In genomic region chr19:1407662-1408299, GRCh38 we compare ENCODE assay signal across 8 cellular contexts. TPM values are rescaled to one million over a fixed set of nuclear protein-coding genes. Genes with fewer than 3 reads are reported as not detected.
A peak's percentile ranks its signal among the peaks of the same experiment; 100 is the strongest.
DNase-seq lines count a peak whose midpoint lies in the region; ATAC-seq and TF ChIP-seq lines count a peak whose summit lies in the region.

No MANE protein-coding gene starts in this region.

- intact Hi-C loops in activated CD8-positive, alpha-beta T cell treated with anti-CD3 and anti-CD28 coated beads for 36 hours (cut with micrococcal nuclease), result no loop called here

- H3K4me3 Mint-ChIP-seq in activated CD8-positive, alpha-beta T cell treated with anti-CD3 and anti-CD28 coated beads for 36 hours, result peak overlapping the region; percentile 95

- peaks cover 25% of the 10 kb centered on the region for H3K36me3 Mint-ChIP-seq in activated CD8-positive, alpha-beta T cell treated with anti-CD3 and anti-CD28 coated beads for 36 hours (ENCODE audit: low read depth)

- CTCF ChIA-PET in activated CD8-positive, alpha-beta T cell treated with anti-CD3 and anti-CD28 coated beads for 36 hours (lab: Charles Lee), result interaction anchor here (1.0 kb wide), 1 partner anchor 138 kb away, joined by 4 read pairs; no protein-coding TSS in a partner anchor

- H3K4me3 ChIP-seq in fibroblast of the aortic adventitia (ENCODE audit: low read depth, low read length) (peak overlapping the region; percentile 79), skeletal muscle cell (ENCODE audit: low read depth, low read length) (peak overlapping the region; percentile 90)

- POLR2A ChIA-PET in activated CD8-positive, alpha-beta T cell treated with anti-CD3 and anti-CD28 coated beads for 36 hours (lab: Charles Lee), result no interaction called here

- no peak for TF ChIP-seq CTCF in activated CD8-positive, alpha-beta T cell treated with anti-CD3 and anti-CD28 coated beads for 36 hours (IDR thresholded peaks at IDR 0.05)
- no peak for TF ChIP-seq CTCF in fibroblast of the aortic adventitia (IDR thresholded peaks at IDR 0.05; ENCODE audit: insufficient read depth, low read length)

- ATAC-seq in HG03196 (IDR thresholded peaks at IDR 0.05; ENCODE audit: unreplicated experiment), result peak; percentile 17
- ATAC-seq in activated CD8-positive, alpha-beta T cell treated with anti-CD3 and anti-CD28 coated beads for 36 hours, result peak; percentile 10

- H3K27me3 Mint-ChIP-seq in activated CD8-positive, alpha-beta T cell treated with anti-CD3 and anti-CD28 coated beads for 36 hours, result peaks cover 2% of the 10 kb centered on the region

- peak overlapping the region; percentile 71 for H3K27ac Mint-ChIP-seq in activated CD8-positive, alpha-beta T cell treated with anti-CD3 and anti-CD28 coated beads for 36 hours

- DNase-seq in activated CD8-positive, alpha-beta memory T cell treated with anti-CD3 and anti-CD28 coated beads for 48 hours (ENCODE audit: low read depth in 2 of 3, low spot score in 2 of 3), result peak; percentile 24 to 31 (median 30)
- no peak for DNase-seq in activated CD8-positive, alpha-beta memory T cell treated with anti-CD3 and anti-CD28 coated beads for 24 hours
- no peak for DNase-seq in activated CD8-positive, alpha-beta T cell treated with anti-CD3 and anti-CD28 coated beads for 36 hours
- DNase-seq in fibroblast of the aortic adventitia (ENCODE audit: low read depth) (no peak), skeletal muscle cell (ENCODE audit: low read depth) (no peak), superior temporal gyrus (ENCODE audit: extremely low spot score) (no peak), kidney glomerular epithelial cell (lab: John Stamatoyannopoulos, UW) (no peak)

- H3K9me3 Mint-ChIP-seq in activated CD8-positive, alpha-beta T cell treated with anti-CD3 and anti-CD28 coated beads for 36 hours, result no peaks in the 10 kb centered on the region

- peaks cover 43% of the 10 kb centered on the region for H3K4me1 Mint-ChIP-seq in activated CD8-positive, alpha-beta T cell treated with anti-CD3 and anti-CD28 coated beads for 36 hours (ENCODE audit: low read depth)

RNA-seq across cellular contexts. Expression of gene DAZAP1, which starts 0.4 kb away (rescaled TPM):
- 100 to 1,000 TPM; 263 to 283 TPM for total RNA-seq in activated CD8-positive, alpha-beta T cell treated with anti-CD3 and anti-CD28 coated beads for 36 hours
- total RNA-seq in fibroblast of the aortic adventitia (ENCODE audit: low replicate concordance), result 17.3 and 43.8 TPM in 2 replicates

RNA-seq across cellular contexts. Expression of gene GAMT, which starts 6.4 kb away (rescaled TPM):
- total RNA-seq in activated CD8-positive, alpha-beta T cell treated with anti-CD3 and anti-CD28 coated beads for 36 hours, result 10 to 100 TPM; 27.8 to 29.5 TPM
- 8.8 and 40.6 TPM in 2 replicates for total RNA-seq in fibroblast of the aortic adventitia (ENCODE audit: low replicate concordance)

RNA-seq across cellular contexts. Expression of gene NDUFS7, which starts 24.1 kb away (rescaled TPM):
- total RNA-seq in activated CD8-positive, alpha-beta T cell treated with anti-CD3 and anti-CD28 coated beads for 36 hours, result 100 to 1,000 TPM; 113 to 120 TPM
- 14.6 and 40.7 TPM in 2 replicates for total RNA-seq in fibroblast of the aortic adventitia (ENCODE audit: low replicate concordance)

RNA-seq across cellular contexts. Expression of gene RPS15, which starts 30.4 kb away (rescaled TPM):
- 1,000 to 10,000 TPM; 1,854 to 1,879 TPM for total RNA-seq in activated CD8-positive, alpha-beta T cell treated with anti-CD3 and anti-CD28 coated beads for 36 hours
- 567 and 712 TPM in 2 replicates for total RNA-seq in fibroblast of the aortic adventitia (ENCODE audit: low replicate concordance)

RNA-seq across cellular contexts. Expression of gene APC2, which starts 42.1 kb away (rescaled TPM):
- total RNA-seq in activated CD8-positive, alpha-beta T cell treated with anti-CD3 and anti-CD28 coated beads for 36 hours, result under 1 TPM; 0.07 to 0.29 TPM
- total RNA-seq in fibroblast of the aortic adventitia (ENCODE audit: low replicate concordance), result 0.27 and 0.57 TPM in 2 replicates

Comparison
In these comparisons a context has a peak if more than half of its experiments do, and no peak if none do; other contexts are left out.
1. DNase-seq: peak in activated CD8-positive, alpha-beta memory T cell treated with anti-CD3 and anti-CD28 coated beads for 48 hours (3 of 3); none in activated CD8-positive, alpha-beta memory T cell treated with anti-CD3 and anti-CD28 coated beads for 24 hours (single experiment), activated CD8-positive, alpha-beta T cell treated with anti-CD3 and anti-CD28 coated beads for 36 hours (single experiment), fibroblast of the aortic adventitia (single experiment), skeletal muscle cell (single experiment), superior temporal gyrus (single experiment) and kidney glomerular epithelial cell (single experiment).